In the genomic region with DNA sequence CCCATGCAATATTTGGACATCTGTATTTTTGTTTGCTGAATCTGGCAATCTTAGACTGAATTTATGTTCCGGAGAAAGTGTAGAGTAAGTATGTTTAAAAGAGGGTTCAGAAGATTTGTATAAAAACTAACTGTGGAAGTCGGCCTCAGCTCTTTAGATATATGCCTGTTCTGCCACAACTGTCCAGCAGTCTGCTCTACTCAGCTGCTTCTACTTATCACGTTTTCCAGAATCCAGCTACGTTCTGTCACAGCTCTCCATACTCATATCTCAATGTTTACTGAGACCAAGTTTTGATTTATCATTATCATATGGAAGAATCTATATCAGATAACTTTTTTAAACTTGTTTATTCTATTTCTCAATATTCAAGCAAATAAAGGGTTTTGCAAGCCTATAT, we compare ENCODE assay signal across 19 cellular contexts.
A peak's percentile ranks its signal among the peaks of the same experiment; 100 is the strongest.
DNase-seq lines count a peak whose midpoint lies in the region; ATAC-seq and TF ChIP-seq lines count a peak whose summit lies in the region.
"Had no signal": no experiment of that assay in that cellular context is flagged by ENCODE, and none has a peak within 500 bp of the region (broad histone marks: within the 10 kb centered on the region; RNA-seq: fewer than 3 reads in every experiment).

No MANE protein-coding gene starts in this region.

- no peak overlapping the region for H3K27ac Mint-ChIP-seq in neural crest cell (ENCODE audit: unreplicated experiment)
- no peak overlapping the region for H3K27ac Mint-ChIP-seq in osteocyte (ENCODE audit: unreplicated experiment)
- H3K27ac Mint-ChIP-seq: B cell; CD4-positive, CD25-positive, alpha-beta regulatory T cell had no signal

- no peak overlapping the region for H3K4me3 Mint-ChIP-seq in neural crest cell
- H3K4me3 Mint-ChIP-seq in osteocyte (ENCODE audit: unreplicated experiment), result no peak overlapping the region
- H3K4me3 Mint-ChIP-seq: B cell; CD4-positive, CD25-positive, alpha-beta regulatory T cell had no signal

- peak; percentile 9 for DNase-seq in DMS 273 (lab: John Stamatoyannopoulos, UW; ENCODE audit: unreplicated experiment)
- DNase-seq in DMS 273 treated with DMSO at 0.1 percent for 48 hours (lab: John Stamatoyannopoulos, UW), result no peak
- DNase-seq in SK-N-DZ (ENCODE audit: low spot score), result peak; percentile 11
- peak; percentile 41 for DNase-seq in choroid plexus epithelial cell (ENCODE audit: low read depth)
- no peak for DNase-seq in neural crest cell (ENCODE audit: low read depth, low spot score)
- no peak for DNase-seq in osteocyte (ENCODE audit: extremely low spot score, unreplicated experiment)
- DNase-seq: Caco-2; CD4-positive, CD25-positive, alpha-beta regulatory T cell; GOT3; NCI-H1105; NCI-H2081 treated with DMSO at 0.1 percent for 48 hours; NCI-H226; NCI-H524 had no signal

- H3K4me3 ChIP-seq in choroid plexus epithelial cell (ENCODE audit: low read depth, low read length), result no peak overlapping the region
- H3K4me3 ChIP-seq: K562, SJSA1 had no signal

- H3K9me3 Mint-ChIP-seq in neural crest cell (no peaks in the 10 kb centered on the region), osteocyte (ENCODE audit: unreplicated experiment) (no peaks in the 10 kb centered on the region)

- H3K4me1 Mint-ChIP-seq in neural crest cell (no peaks in the 10 kb centered on the region), osteocyte (ENCODE audit: unreplicated experiment) (peaks cover 2% of the 10 kb centered on the region)
- H3K4me1 Mint-ChIP-seq: B cell; CD4-positive, CD25-positive, alpha-beta regulatory T cell had no signal

- H3K36me3 Mint-ChIP-seq in neural crest cell (ENCODE audit: low read depth), result no peaks in the 10 kb centered on the region
- no peaks in the 10 kb centered on the region for H3K36me3 Mint-ChIP-seq in osteocyte (ENCODE audit: unreplicated experiment)
- H3K36me3 Mint-ChIP-seq: CD4-positive, CD25-positive, alpha-beta regulatory T cell had no signal

- H3K27me3 Mint-ChIP-seq in neural crest cell (ENCODE audit: low read depth) (peaks cover 5% of the 10 kb centered on the region), osteocyte (ENCODE audit: unreplicated experiment) (peaks cover 20% of the 10 kb centered on the region)
- H3K27me3 Mint-ChIP-seq: B cell; CD4-positive, CD25-positive, alpha-beta regulatory T cell had no signal

- ATAC-seq in activated CD4-positive, CD25-positive, alpha-beta regulatory T cell treated with anti-CD3 and anti-CD28 coated beads, Interleukin-2, amount 50 U/mL, for 24 hours, result no peak
- ATAC-seq in HG02840 (IDR thresholded peaks at IDR 0.05; ENCODE audit: low FRiP score, unreplicated experiment), result no peak
- ATAC-seq: HCT116, K562 had no signal

- peak; percentile 41 for TF ChIP-seq CTCF in choroid plexus epithelial cell (conservative IDR thresholded peaks at IDR 0.05; ENCODE audit: low read depth, low read length)
- peak; percentile 26 for TF ChIP-seq CTCF in neural crest cell (conservative IDR thresholded peaks at IDR 0.05)
- no peak for TF ChIP-seq CTCF in osteocyte (IDR thresholded peaks at IDR 0.05)

Comparison
In these comparisons a context has a peak if more than half of its experiments do, and no peak if none do; other contexts are left out.
1. DNase-seq: peak in DMS 273 (single experiment), SK-N-DZ (single experiment) and choroid plexus epithelial cell (single experiment); none in DMS 273 treated with DMSO at 0.1 percent for 48 hours (single experiment), neural crest cell (single experiment) and osteocyte (single experiment).